Comparison of ENCODE assay signal across 8 cellular contexts in the genomic region with DNA sequence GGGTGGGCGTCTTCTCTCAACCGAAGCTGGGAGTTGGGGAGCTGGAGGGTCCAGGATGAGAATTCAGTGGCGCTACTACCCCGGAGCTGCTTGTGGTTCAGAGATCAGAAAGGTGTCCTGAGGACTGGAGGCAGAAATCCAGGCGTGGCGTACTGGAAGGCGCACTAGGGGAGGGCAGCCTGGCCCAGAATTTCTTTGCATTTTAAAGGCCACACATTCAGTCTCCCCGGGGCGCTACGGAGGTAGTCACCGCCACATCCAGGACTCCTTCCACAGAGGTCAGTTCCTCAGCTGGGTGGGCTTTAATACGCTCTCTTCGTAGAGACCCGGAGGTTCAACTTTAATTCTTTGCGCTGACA. TPM values are rescaled to one million over a fixed set of nuclear protein-coding genes. Genes with fewer than 3 reads are reported as not detected.
DNase-seq lines count a peak whose midpoint lies in the region; ATAC-seq and TF ChIP-seq lines count a peak whose summit lies in the region.

No MANE protein-coding gene starts in this region.

- H3K4me2 ChIP-seq in PC-3 (ENCODE audit: low read length) = peak overlapping the region; percentile 84

- no peaks in the 10 kb centered on the region for H4K20me1 ChIP-seq in PC-3 (ENCODE audit: low read length)

- peak overlapping the region; percentile 95 for H2AFZ ChIP-seq in PC-3 (ENCODE audit: low read length)

- peak overlapping the region; percentile 85 for H3K27ac ChIP-seq in PC-3 (ENCODE audit: low read length)

- H3K4me1 ChIP-seq in PC-3 (ENCODE audit: insufficient read depth, low read length) (peaks cover 37% of the 10 kb centered on the region), endocrine pancreas (ENCODE audit: control insufficient read depth, insufficient read depth, low read length) (peaks cover 9% of the 10 kb centered on the region)

- H3K36me3 ChIP-seq in PC-3 (ENCODE audit: low read depth, low read length) (no peaks in the 10 kb centered on the region), endocrine pancreas (ENCODE audit: control insufficient read depth, insufficient read depth, low read length) (no peaks in the 10 kb centered on the region)

- peak overlapping the region; percentile 75 for H3K4me3 ChIP-seq in PC-3 (ENCODE audit: low read length)
- H3K4me3 ChIP-seq in endocrine pancreas (ENCODE audit: control insufficient read depth, insufficient read depth, low read length) = peak overlapping the region; percentile 99

- CTCF ChIA-PET in PC-3 (lab: Charles Lee) = no interaction called here

- H3K9ac ChIP-seq in PC-3 (ENCODE audit: low read length) = peak overlapping the region; percentile 65
- H3K9ac ChIP-seq in endocrine pancreas (ENCODE audit: control insufficient read depth, insufficient read depth, low read length) = peak overlapping the region; percentile 100

- no peak for TF ChIP-seq CTCF in PC-3 (conservative IDR thresholded peaks at IDR 0.05; ENCODE audit: low read depth, low read length)

- H3K9me3 Mint-ChIP-seq in T-helper 1 cell treated with Interleukin-12 subunit alpha and Interleukin-12 subunit beta and Interleukin-4 antibody, amounts not matched to agents 30 μg/mL and 1 μg/mL, for 36 hours = no peaks in the 10 kb centered on the region
- no peaks in the 10 kb centered on the region for H3K9me3 Mint-ChIP-seq in naive B cell

- H3K4me3 Mint-ChIP-seq in T-helper 1 cell treated with Interleukin-12 subunit alpha and Interleukin-12 subunit beta and Interleukin-4 antibody, amounts not matched to agents 30 μg/mL and 1 μg/mL, for 36 hours = peak overlapping the region; percentile 87
- peak overlapping the region; percentile 86 to 97 (median 96) for H3K4me3 Mint-ChIP-seq in naive B cell

- peak overlapping the region; percentile 91 for H3K27ac Mint-ChIP-seq in T-helper 1 cell treated with Interleukin-12 subunit alpha and Interleukin-12 subunit beta and Interleukin-4 antibody, amounts not matched to agents 30 μg/mL and 1 μg/mL, for 36 hours
- H3K27ac Mint-ChIP-seq in naive B cell = peak overlapping the region; percentile 84 to 99 (median 93)

- intact Hi-C loops in PC-3 (cut with micrococcal nuclease) = no loop called here

- H3K79me2 ChIP-seq in PC-3 (ENCODE audit: low read length) = peaks cover 26% of the 10 kb centered on the region

- H3K9me2 ChIP-seq in PC-3 (replicated peaks; ENCODE audit: low read length) = no peaks in the 10 kb centered on the region

- H3K4me1 Mint-ChIP-seq in T-helper 1 cell treated with Interleukin-12 subunit alpha and Interleukin-12 subunit beta and Interleukin-4 antibody, amounts not matched to agents 30 μg/mL and 1 μg/mL, for 36 hours (ENCODE audit: low read depth) = peaks cover 66% of the 10 kb centered on the region
- peaks cover 57 to 67% (median 65%) of the 10 kb centered on the region in 3 donors for H3K4me1 Mint-ChIP-seq in naive B cell

- peaks cover 18% of the 10 kb centered on the region for H3K36me3 Mint-ChIP-seq in T-helper 1 cell treated with Interleukin-12 subunit alpha and Interleukin-12 subunit beta and Interleukin-4 antibody, amounts not matched to agents 30 μg/mL and 1 μg/mL, for 36 hours (ENCODE audit: low read depth)
- H3K36me3 Mint-ChIP-seq in naive B cell = no peaks in the 10 kb centered on the region

- no TSS peak for BruUV-seq in PC-3 (replicated peaks; lab: Mats Ljungman, UMichigan)

- H3F3A ChIP-seq in PC-3 (ENCODE audit: low read length, unreplicated experiment) = no peaks in the 10 kb centered on the region

- ATAC-seq in HG02852 (IDR thresholded peaks at IDR 0.05; ENCODE audit: unreplicated experiment) (peak; percentile 13), PC-3 (no peak), naive B cell (ENCODE audit: low read depth in 2 of 2) (peak; percentile 18 to 26)

- H3K27me3 Mint-ChIP-seq in T-helper 1 cell treated with Interleukin-12 subunit alpha and Interleukin-12 subunit beta and Interleukin-4 antibody, amounts not matched to agents 30 μg/mL and 1 μg/mL, for 36 hours (ENCODE audit: low read depth) = no peaks in the 10 kb centered on the region
- H3K27me3 Mint-ChIP-seq in naive B cell = no peaks in the 10 kb centered on the region

- no peaks in the 10 kb centered on the region for H3K9me3 ChIP-seq in PC-3 (ENCODE audit: low read length)
- H3K9me3 ChIP-seq in endocrine pancreas (ENCODE audit: control insufficient read depth, low read length) = no peaks in the 10 kb centered on the region

- no peaks in the 10 kb centered on the region for H3K27me3 ChIP-seq in PC-3 (ENCODE audit: low read length)
- no peaks in the 10 kb centered on the region for H3K27me3 ChIP-seq in endocrine pancreas (ENCODE audit: control insufficient read depth, insufficient read depth, low read length)

- DNase-seq in T-helper 1 cell (no peak), PC-3 (peak; percentile 22), naive B cell (no peak), mesenteric fat pad (ENCODE audit: low spot score) (no peak), NCI-H1694 treated with DMSO at 0.1 percent for 48 hours (lab: John Stamatoyannopoulos, UW) (no peak)

- POLR2A ChIA-PET in PC-3 (lab: Charles Lee; ENCODE audit: unreplicated experiment) = no interaction called here

RNA-seq across cellular contexts. Expression of a gene that starts 0.3 kb away (rescaled TPM):
- total RNA-seq in PC-3 (2014; rRNA removed) = 6.2 and 9.8 TPM in 2 replicates
- polyA plus RNA-seq in naive B cell (ENCODE audit: low read depth in 6 of 6) = 10 to 100 TPM; 12.7 to 30.5 (median 17.5) TPM
- 11.0 TPM for total RNA-seq in mesenteric fat pad
